4 cellular contexts compared by ENCODE assay signal in the genomic region with DNA sequence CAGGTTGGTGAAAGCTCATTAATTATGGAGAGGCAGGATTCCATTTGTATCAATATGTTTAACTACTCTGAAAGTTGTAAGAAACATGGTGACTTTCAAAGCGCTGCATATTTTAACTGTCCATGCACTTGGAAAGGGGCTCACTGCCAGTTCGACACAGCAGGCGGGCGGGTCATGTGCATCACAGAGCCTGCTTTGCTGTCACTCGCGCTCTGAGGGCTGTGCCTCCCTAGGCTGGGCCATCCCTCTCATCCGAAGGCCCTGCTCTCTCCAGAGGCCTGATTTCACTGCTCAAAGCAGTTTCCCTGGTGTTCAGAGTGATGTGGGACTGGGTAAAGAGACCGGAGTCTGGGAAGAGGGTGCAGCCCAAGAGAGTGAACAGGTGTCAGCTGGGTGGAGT.
"Had no signal": no experiment of that assay in that cellular context is flagged by ENCODE, and none has a peak within 500 bp of the region (broad histone marks: within the 10 kb centered on the region; RNA-seq: fewer than 3 reads in every experiment).

No MANE protein-coding gene starts in this region.

- H3K4me3 ChIP-seq: GM23338 had no signal

- H3K27ac Mint-ChIP-seq: GM23338, H9 had no signal

- H3K4me2 ChIP-seq: GM23338 had no signal

- H2AFZ ChIP-seq: GM23338 had no signal

- ATAC-seq: GM23338 had no signal

- H3K4me3 Mint-ChIP-seq: GM23338, H9 had no signal

- DNase-seq: H9, HCEC 1CT, IMR-90 had no signal
